1 cellular context compared by ENCODE assay signal in the genomic region with DNA sequence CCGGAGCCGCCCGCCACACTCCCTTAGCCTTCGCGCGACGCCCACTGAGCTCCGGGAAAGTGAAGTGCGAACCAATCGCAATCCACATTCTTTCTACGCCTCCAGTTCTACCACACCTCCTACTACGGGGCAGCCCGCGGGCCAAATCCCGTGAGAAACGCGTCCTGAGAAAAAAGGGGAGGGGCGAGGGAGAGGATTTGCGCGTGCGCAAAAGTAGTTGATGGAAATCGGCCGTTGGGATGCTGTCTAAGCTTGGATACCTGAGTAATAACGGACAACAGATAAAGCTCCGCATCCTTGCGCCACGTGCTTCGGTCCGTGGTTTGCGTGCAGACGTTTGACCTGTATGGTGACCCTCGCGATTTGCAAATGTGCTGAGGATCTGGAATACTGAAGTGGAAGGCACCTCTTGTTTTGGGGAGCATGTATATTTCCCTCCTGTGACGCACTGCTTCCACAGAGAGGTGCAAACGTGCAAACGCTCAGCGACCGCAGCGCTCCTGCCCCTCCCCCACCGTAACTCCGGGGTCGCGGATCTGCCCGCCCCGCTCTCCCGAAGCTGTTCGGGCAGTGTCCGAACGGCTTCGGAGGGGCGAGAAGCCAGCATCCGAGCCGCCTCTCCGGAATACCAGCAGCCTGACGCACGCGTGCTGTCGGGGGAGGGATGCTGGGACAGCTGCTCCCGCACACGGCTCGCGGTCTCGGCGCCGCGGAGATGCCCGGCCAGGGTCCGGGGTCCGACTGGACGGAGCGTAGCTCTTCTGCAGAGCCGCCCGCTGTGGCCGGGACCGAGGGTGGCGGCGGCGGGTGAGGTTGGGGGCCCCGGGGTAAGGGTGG.
A peak's percentile ranks its signal among the peaks of the same experiment; 100 is the strongest.
TF ChIP-seq lines count a peak whose summit lies in the region.

A gene with protein sequence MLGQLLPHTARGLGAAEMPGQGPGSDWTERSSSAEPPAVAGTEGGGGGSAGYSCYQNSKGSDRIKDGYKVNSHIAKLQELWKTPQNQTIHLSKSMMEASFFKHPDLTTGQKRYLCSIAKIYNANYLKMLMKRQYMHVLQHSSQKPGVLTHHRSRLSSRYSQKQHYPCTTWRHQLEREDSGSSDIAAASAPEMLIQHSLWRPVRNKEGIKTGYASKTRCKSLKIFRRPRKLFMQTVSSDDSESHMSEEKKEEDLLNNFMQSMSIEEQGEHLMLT (plus strand): TSS at position 634 of the 837 bp plus-strand sequence. CDS start 31 bp downstream, at position 665.
A gene (minus strand): TSS at position 46 of the 837 bp plus-strand sequence. CDS start 54 bp downstream, outside the sequence.

TF ChIP-seq in H1, 55 proteins besides CTCF, POLR2A, EP300 and RAD21 (continued from another document):
- peak; percentile 91 for TF ChIP-seq POLR2AphosphoS5 (IDR thresholded peaks at IDR 0.05; ENCODE audit: low read depth, low read length)
- TF ChIP-seq HDAC2 (IDR thresholded peaks at IDR 0.05; ENCODE audit: borderline replicate concordance in 1 of 2, low read depth in 2 of 2, low read length in 2 of 2) = 0 out of 4 replicates have a peak, but pooled peaks of 1 of the 2 experiments have one; percentile 53
- TF ChIP-seq TAF7 (optimal IDR thresholded peaks at IDR 0.05; ENCODE audit: borderline replicate concordance, low read depth, low read length) = peak; percentile 84
- TF ChIP-seq, protein P1, sequence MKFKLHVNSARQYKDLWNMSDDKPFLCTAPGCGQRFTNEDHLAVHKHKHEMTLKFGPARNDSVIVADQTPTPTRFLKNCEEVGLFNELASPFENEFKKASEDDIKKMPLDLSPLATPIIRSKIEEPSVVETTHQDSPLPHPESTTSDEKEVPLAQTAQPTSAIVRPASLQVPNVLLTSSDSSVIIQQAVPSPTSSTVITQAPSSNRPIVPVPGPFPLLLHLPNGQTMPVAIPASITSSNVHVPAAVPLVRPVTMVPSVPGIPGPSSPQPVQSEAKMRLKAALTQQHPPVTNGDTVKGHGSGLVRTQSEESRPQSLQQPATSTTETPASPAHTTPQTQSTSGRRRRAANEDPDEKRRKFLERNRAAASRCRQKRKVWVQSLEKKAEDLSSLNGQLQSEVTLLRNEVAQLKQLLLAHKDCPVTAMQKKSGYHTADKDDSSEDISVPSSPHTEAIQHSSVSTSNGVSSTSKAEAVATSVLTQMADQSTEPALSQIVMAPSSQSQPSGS (IDR thresholded peaks at IDR 0.05; ENCODE audit: low read length) = no peak
- no peak for TF ChIP-seq EZH2 (IDR thresholded peaks at IDR 0.05; ENCODE audit: low read depth, low read length, severe bottlenecking)
- peak; percentile 90 for TF ChIP-seq KDM1A (IDR thresholded peaks at IDR 0.05; ENCODE audit: borderline replicate concordance, low read length)
- peak; percentile 28 for TF ChIP-seq KDM4A (IDR thresholded peaks at IDR 0.05; ENCODE audit: low read depth, low read length, severe bottlenecking)
- TF ChIP-seq NRF1 (IDR thresholded peaks at IDR 0.05; ENCODE audit: low read depth, low read length) = 0 out of 2 replicates have a peak, but pooled peaks have one; percentile 15
- peak; percentile 59 for TF ChIP-seq BRCA1 (IDR thresholded peaks at IDR 0.05; ENCODE audit: low read depth, low read length)
- TF ChIP-seq ASH2L (IDR thresholded peaks at IDR 0.05; ENCODE audit: low read length) = peak; percentile 98
- TF ChIP-seq BCL11A (IDR thresholded peaks at IDR 0.05; ENCODE audit: low read depth in 2 of 2, low read length in 2 of 2) = no peak
- TF ChIP-seq SUZ12 (IDR thresholded peaks at IDR 0.05; ENCODE audit: low read length) = no peak
- TF ChIP-seq PHF8 (conservative IDR thresholded peaks at IDR 0.05; ENCODE audit: low read depth, low read length) = peak; percentile 82
- TF ChIP-seq BACH1 (IDR thresholded peaks at IDR 0.05; ENCODE audit: low read length) = peak; percentile 10; the same call in 1 of the 2 replicates
- no peak for TF ChIP-seq TCF12 (IDR thresholded peaks at IDR 0.05; ENCODE audit: low read depth, low read length)
- no peak for TF ChIP-seq CBX5 (IDR thresholded peaks at IDR 0.05; ENCODE audit: low read depth, low read length)
- TF ChIP-seq CHD2 (IDR thresholded peaks at IDR 0.05; ENCODE audit: low read length) = peak; percentile 90
- TF ChIP-seq, protein P2, sequence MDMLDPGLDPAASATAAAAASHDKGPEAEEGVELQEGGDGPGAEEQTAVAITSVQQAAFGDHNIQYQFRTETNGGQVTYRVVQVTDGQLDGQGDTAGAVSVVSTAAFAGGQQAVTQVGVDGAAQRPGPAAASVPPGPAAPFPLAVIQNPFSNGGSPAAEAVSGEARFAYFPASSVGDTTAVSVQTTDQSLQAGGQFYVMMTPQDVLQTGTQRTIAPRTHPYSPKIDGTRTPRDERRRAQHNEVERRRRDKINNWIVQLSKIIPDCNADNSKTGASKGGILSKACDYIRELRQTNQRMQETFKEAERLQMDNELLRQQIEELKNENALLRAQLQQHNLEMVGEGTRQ (IDR thresholded peaks at IDR 0.05; ENCODE audit: low read length) = no peak
- peak; percentile 65 for TF ChIP-seq CREB1 (IDR thresholded peaks at IDR 0.05)
- TF ChIP-seq RBBP5 (IDR thresholded peaks at IDR 0.05; ENCODE audit: borderline replicate concordance, low read depth, low read length) = peak; percentile 98
- TF ChIP-seq FOSL1 (IDR thresholded peaks at IDR 0.05; ENCODE audit: insufficient read depth, low read depth, low read length) = no peak
- TF ChIP-seq, protein P3, sequence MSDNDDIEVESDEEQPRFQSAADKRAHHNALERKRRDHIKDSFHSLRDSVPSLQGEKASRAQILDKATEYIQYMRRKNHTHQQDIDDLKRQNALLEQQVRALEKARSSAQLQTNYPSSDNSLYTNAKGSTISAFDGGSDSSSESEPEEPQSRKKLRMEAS (IDR thresholded peaks at IDR 0.05) = peak; percentile 91
- peak; percentile 64 to 83; a peak in 3 of 4 replicates for TF ChIP-seq SIN3A (conservative IDR thresholded peaks at IDR 0.05 in 1 of 2, IDR thresholded peaks at IDR 0.05 in 1 of 2; ENCODE audit: low read depth in 1 of 2, low read length in 2 of 2)
- peak; percentile 31 for TF ChIP-seq SP1 (IDR thresholded peaks at IDR 0.05; ENCODE audit: low read depth, low read length)
- TF ChIP-seq TBP (IDR thresholded peaks at IDR 0.05; ENCODE audit: low read depth, low read length) = peak; percentile 90; the same call in 1 of the 2 replicates
